ENCODE assay signal across 34 cellular contexts in the genomic region with DNA sequence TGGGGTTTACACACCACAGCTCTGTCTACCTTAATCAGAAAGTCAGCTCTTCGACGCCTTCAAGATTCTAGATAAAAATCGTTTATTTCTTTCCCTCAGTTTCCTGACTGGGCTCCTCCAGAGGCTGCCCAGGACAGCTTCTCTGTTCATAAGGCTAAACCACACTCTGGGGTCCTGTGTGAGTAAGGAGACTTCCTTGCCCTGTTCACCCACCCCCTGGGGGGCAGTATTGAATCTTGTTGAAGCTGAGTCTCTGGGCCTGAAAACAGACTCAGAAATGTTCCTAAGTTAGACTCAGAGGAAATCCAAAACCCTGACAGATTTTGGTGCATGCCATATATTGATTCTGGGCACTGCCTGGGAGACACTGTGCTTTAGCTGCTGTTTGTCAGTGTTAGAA. TPM values are rescaled to one million over a fixed set of nuclear protein-coding genes. Genes with fewer than 3 reads are reported as not detected.
A peak's percentile ranks its signal among the peaks of the same experiment; 100 is the strongest.
DNase-seq lines count a peak whose midpoint lies in the region; ATAC-seq and TF ChIP-seq lines count a peak whose summit lies in the region.
"Had no signal": no experiment of that assay in that cellular context is flagged by ENCODE, and none has a peak within 500 bp of the region (broad histone marks: within the 10 kb centered on the region; RNA-seq: fewer than 3 reads in every experiment).

No MANE protein-coding gene starts in this region.

- no peak overlapping the region for H3K23ac ChIP-seq in H9 (ENCODE audit: insufficient read length, low read depth, low read length)

- H2BK120ac ChIP-seq in H9 (ENCODE audit: low read depth, low read length, poor library complexity, severe bottlenecking), result no peak overlapping the region

- H4K5ac ChIP-seq in H9 (ENCODE audit: insufficient read length, low read depth, low read length), result no peak overlapping the region

- no peak overlapping the region for H3K9ac ChIP-seq in H9 (ENCODE audit: extremely low read depth, insufficient read length, low read length)
- H3K9ac ChIP-seq in MM.1S (ENCODE audit: low read length), result no peak overlapping the region
- H3K9ac ChIP-seq: KMS-11 had no signal

- peaks cover 0 to 3% of the 10 kb centered on the region in 2 experiments; a peak in 1 of 4 replicates for H3K4me1 Mint-ChIP-seq in H9
- H3K4me1 Mint-ChIP-seq: activated T-helper 17 cell treated with anti-CD3 and anti-CD28 coated beads, Interleukin-2, amount 50 U/mL, for 72 hours; CD4-positive, alpha-beta memory T cell had no signal

- H2AFZ ChIP-seq in H9 (ENCODE audit: low read length) (no peak overlapping the region), MM.1S (ENCODE audit: low read length) (no peak overlapping the region)
- H2AFZ ChIP-seq: PC-9 had no signal

- H3K79me1 ChIP-seq in H9 (ENCODE audit: insufficient read depth, low read depth, low read length, poor library complexity, severe bottlenecking), result no peaks in the 10 kb centered on the region

- H3K27ac ChIP-seq in H9 (ENCODE audit: insufficient read length, low read depth, low read length) (no peak overlapping the region), MM.1S (ENCODE audit: low read length) (no peak overlapping the region)
- H3K27ac ChIP-seq: 22Rv1, KMS-11, PC-9, SJSA1, upper lobe of left lung had no signal

- H2BK12ac ChIP-seq in H9 (ENCODE audit: insufficient read length, low read depth, low read length), result no peak overlapping the region

- H3K27me3 Mint-ChIP-seq in H9 (ENCODE audit: low read depth), result no peaks in the 10 kb centered on the region
- H3K27me3 Mint-ChIP-seq: activated naive CD8-positive, alpha-beta T cell had no signal

- no peak overlapping the region for H3K4ac ChIP-seq in H9 (ENCODE audit: low read depth, low read length)

- H4K91ac ChIP-seq in H9 (ENCODE audit: insufficient read length, low read depth, low read length), result no peak overlapping the region

- no peak overlapping the region for H3K56ac ChIP-seq in H9 (ENCODE audit: insufficient read length, low read depth, low read length)

- no peak overlapping the region for H3K4me3 ChIP-seq in MM.1S (ENCODE audit: low read length)
- H3K4me3 ChIP-seq: GM12878, HAP-1, PC-9, SJSA1, upper lobe of left lung had no signal

- H4K20me1 ChIP-seq in H9 (ENCODE audit: control insufficient read depth, insufficient read depth, insufficient read length) (no peaks in the 10 kb centered on the region), MM.1S (ENCODE audit: insufficient read depth, low read length) (no peaks in the 10 kb centered on the region)

- no peaks in the 10 kb centered on the region; a peak in 2 of 5 replicates for H3K9me3 Mint-ChIP-seq in H9
- H3K9me3 Mint-ChIP-seq: activated T-helper 17 cell treated with anti-CD3 and anti-CD28 coated beads, Interleukin-2, amount 50 U/mL, for 72 hours; dendritic cell treated with granulocyte-macrophage colony-stimulating factor and Interleukin-4, amounts not matched to agents 40 ng/mL and 50 ng/mL, for 4 days had no signal

- H3K4me3 Mint-ChIP-seq in H9, result no peak overlapping the region
- H3K4me3 Mint-ChIP-seq: activated naive CD8-positive, alpha-beta T cell; activated T-helper 17 cell treated with anti-CD3 and anti-CD28 coated beads, Interleukin-2, amount 50 U/mL, for 72 hours; CD4-positive, alpha-beta memory T cell; dendritic cell treated with granulocyte-macrophage colony-stimulating factor and Interleukin-4, amounts not matched to agents 40 ng/mL and 50 ng/mL, for 4 days had no signal

- H3T11ph ChIP-seq in H9 (ENCODE audit: low read length), result no peak overlapping the region

- H3K36me3 ChIP-seq in MM.1S (replicated peaks; ENCODE audit: insufficient read depth, low read length), result no peaks in the 10 kb centered on the region
- H3K36me3 ChIP-seq: HAP-1, SJSA1, upper lobe of left lung had no signal

- no peak overlapping the region for H3K18ac ChIP-seq in H9 (ENCODE audit: insufficient read length, low read depth, low read length)

- WGBS in H9 (ENCODE audit: extremely low coverage, insufficient read length, low lambda C conversion rate), result no CpG with 5 or more reads among the region's 3 CpGs

- peak; percentile 17 for DNase-seq in DMS 273 (lab: John Stamatoyannopoulos, UW; ENCODE audit: unreplicated experiment)
- DNase-seq in DMS 273 treated with DMSO at 0.1 percent for 48 hours (lab: John Stamatoyannopoulos, UW), result no peak
- peak; percentile 51 for DNase-seq in H9
- DNase-seq in UCSD-AML1 (lab: John Stamatoyannopoulos, UW; ENCODE audit: unreplicated experiment), result peak; percentile 33
- peak; percentile 72 for DNase-seq in islet precursor cell
- no peak for DNase-seq in MM.1S
- no peak for DNase-seq in GM20000 (ENCODE audit: low spot score)
- DNase-seq: activated CD4-positive, alpha-beta T cell treated with anti-CD3 and anti-CD28 coated beads, Interleukin-2, amount 50 U/mL, for 4 hours; activated CD8-positive, alpha-beta memory T cell treated with anti-CD3 and anti-CD28 coated beads, Interleukin-2, amount 50 U/mL, for 4 hours; aorta; CD4-positive, alpha-beta memory T cell; DMS79; mammary epithelial cell; NCI-H1105 treated with DMSO at 0.1 percent for 48 hours; NCI-H2029 treated with DMSO at 0.1 percent for 48 hours; NCI-H345; NCI-H748 treated with DMSO at 0.1 percent for 48 hours; occipital lobe; PC-9; upper lobe of left lung had no signal

- H3K4me1 ChIP-seq in H9 (ENCODE audit: insufficient read depth, low read length) (no peaks in the 10 kb centered on the region), MM.1S (ENCODE audit: low read length) (peaks cover 9% of the 10 kb centered on the region)
- H3K4me1 ChIP-seq: HAP-1, SJSA1, upper lobe of left lung had no signal

- no peak overlapping the region for H4K8ac ChIP-seq in H9 (replicated peaks; ENCODE audit: insufficient read length, low read depth, low read length)

- ATAC-seq in GM19023 (IDR thresholded peaks at IDR 0.05; ENCODE audit: unreplicated experiment), result no peak
- ATAC-seq: activated T-helper 17 cell treated with anti-CD3 and anti-CD28 coated beads, Interleukin-2, amount 50 U/mL, for 72 hours; GM12878 had no signal

- no peaks in the 10 kb centered on the region for H3K9me3 ChIP-seq in H9 (ENCODE audit: control insufficient read depth, low read depth, low read length)
- H3K9me3 ChIP-seq in MM.1S (replicated peaks; ENCODE audit: insufficient read depth, low read length), result no peaks in the 10 kb centered on the region
- H3K9me3 ChIP-seq: HAP-1, SJSA1, upper lobe of left lung had no signal

- peak overlapping the region in 1 of 3 experiments; percentile 0; a peak in 1 of 7 replicates for H3K27ac Mint-ChIP-seq in H9
- H3K27ac Mint-ChIP-seq: activated naive CD8-positive, alpha-beta T cell; activated T-helper 17 cell treated with anti-CD3 and anti-CD28 coated beads, Interleukin-2, amount 50 U/mL, for 72 hours; CD4-positive, alpha-beta memory T cell; dendritic cell treated with granulocyte-macrophage colony-stimulating factor and Interleukin-4, amounts not matched to agents 40 ng/mL and 50 ng/mL, for 4 days had no signal

- no peaks in the 10 kb centered on the region for H3K9me2 ChIP-seq in MM.1S (replicated peaks; ENCODE audit: insufficient read depth, low read length)

- H3K36me3 Mint-ChIP-seq in H9 (ENCODE audit: insufficient read depth in 1 of 3, low read depth in 3 of 3), result no peaks in the 10 kb centered on the region
- H3K36me3 Mint-ChIP-seq: activated naive CD8-positive, alpha-beta T cell; CD4-positive, alpha-beta memory T cell had no signal

- H2BK15ac ChIP-seq in H9 (ENCODE audit: low read depth, low read length), result no peak overlapping the region

- H3K27me3 ChIP-seq in H9 (ENCODE audit: insufficient read depth, low read length) (no peaks in the 10 kb centered on the region), MM.1S (replicated peaks; ENCODE audit: insufficient read depth, low read length) (no peaks in the 10 kb centered on the region)
- H3K27me3 ChIP-seq: upper lobe of left lung had no signal

- no peak overlapping the region for H2BK20ac ChIP-seq in H9 (ENCODE audit: low read depth, low read length, poor library complexity, severe bottlenecking)

- no peaks in the 10 kb centered on the region for H3K23me2 ChIP-seq in H9 (ENCODE audit: insufficient read length, low read depth, low read length, poor library complexity, severe bottlenecking)

- no peaks in the 10 kb centered on the region for H3K79me2 ChIP-seq in H9 (ENCODE audit: insufficient read depth, low read length)
- no peaks in the 10 kb centered on the region for H3K79me2 ChIP-seq in MM.1S (ENCODE audit: low read length)

- H3K4me2 ChIP-seq in H9 (ENCODE audit: insufficient read depth, insufficient read length, low read length) (no peak overlapping the region), MM.1S (ENCODE audit: low read depth, low read length) (no peak overlapping the region)
- H3K4me2 ChIP-seq: KMS-11, PC-9 had no signal

- no peaks in the 10 kb centered on the region for H3F3A ChIP-seq in MM.1S (ENCODE audit: insufficient read depth, low read length)

- TF ChIP-seq CTCF in H9 (conservative IDR thresholded peaks at IDR 0.05) (peak; percentile 42; the same call in 2 of the 3 replicates), MM.1S (IDR thresholded peaks at IDR 0.05; ENCODE audit: low read length) (no peak), GM20000 (IDR thresholded peaks at IDR 0.05; ENCODE audit: extremely low read depth, missing control alignments) (no peak)

- H3K14ac ChIP-seq in H9 (ENCODE audit: insufficient read depth, low read length), result no peak overlapping the region

- H2BK5ac ChIP-seq in H9 (ENCODE audit: insufficient read length, low read length), result no peak overlapping the region

- H2AK5ac ChIP-seq in H9 (ENCODE audit: insufficient read length, low read length), result no peak overlapping the region

RNA-seq across cellular contexts. Expression of a gene that starts 43.0 kb away (rescaled TPM):
- not detected in 2 replicates for total RNA-seq in H9 (2021)
- total RNA-seq: activated T-helper 17 cell treated with anti-CD3 and anti-CD28 coated beads, Interleukin-2, amount 50 U/mL, for 72 hours; cardiac septum; CD4-positive, alpha-beta memory T cell; endothelial cell of umbilical vein; GM12878; mammary epithelial cell; myocyte; occipital lobe; PC-9; pulmonary artery endothelial cell; SJSA1; T-helper 1 cell treated with Interleukin-12 subunit alpha and Interleukin-12 subunit beta and Interleukin-4 antibody, amounts not matched to agents 30 ng/mL and 1 ng/mL, for 36 hours; upper lobe of left lung had no signal

RNA-seq across cellular contexts. Expression of a gene that starts 53.8 kb away (rescaled TPM):
- total RNA-seq in H9 (2021), result 28.5 and 31.5 TPM in 2 replicates

Comparison
In these comparisons a context has a peak if more than half of its experiments do, and no peak if none do; other contexts are left out.
1. DNase-seq: peak in DMS 273 (single experiment), H9 (single experiment), UCSD-AML1 (single experiment) and islet precursor cell (single experiment); none in DMS 273 treated with DMSO at 0.1 percent for 48 hours (single experiment), MM.1S (single experiment) and GM20000 (single experiment).